In the genomic region with DNA sequence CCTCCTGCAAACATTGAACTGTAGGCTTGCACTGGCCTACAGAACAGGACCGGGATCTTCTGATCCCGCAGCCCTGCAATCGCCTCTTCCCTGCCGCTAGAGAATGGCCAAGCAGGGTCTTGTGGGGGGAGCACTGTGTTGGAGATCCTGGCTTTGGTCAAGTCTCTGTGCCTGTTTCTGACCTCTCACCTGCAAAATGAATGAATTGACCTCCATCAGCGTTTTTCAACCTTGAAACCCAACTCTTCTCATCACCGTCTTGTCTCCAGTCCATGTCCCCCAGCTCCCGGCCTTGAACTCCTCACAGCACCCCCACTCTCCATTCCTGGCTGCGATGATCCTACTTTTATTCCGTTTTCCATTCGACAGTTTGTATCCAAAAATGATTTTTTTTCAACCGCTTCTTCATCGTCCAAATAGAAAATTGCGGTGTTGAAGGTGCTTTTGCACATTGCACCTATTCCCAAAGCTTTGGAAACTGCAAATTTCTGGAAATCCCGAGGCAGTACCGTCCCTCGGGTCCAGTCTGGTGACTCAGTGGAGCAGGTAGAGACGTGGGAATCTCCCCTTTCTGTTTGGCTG, we compare ENCODE assay signal across 8 cellular contexts. TPM values are rescaled to one million over a fixed set of nuclear protein-coding genes. Genes with fewer than 3 reads are reported as not detected.
DNase-seq lines count a peak whose midpoint lies in the region; ATAC-seq and TF ChIP-seq lines count a peak whose summit lies in the region.
"Had no signal": no experiment of that assay in that cellular context is flagged by ENCODE, and none has a peak within 500 bp of the region (broad histone marks: within the 10 kb centered on the region; RNA-seq: fewer than 3 reads in every experiment).

No MANE protein-coding gene starts in this region.

- H3K36me3 ChIP-seq in GM23248 (ENCODE audit: low read depth) = no peaks in the 10 kb centered on the region

- H3K9me2 ChIP-seq in GM23248 (ENCODE audit: insufficient read depth) = no peaks in the 10 kb centered on the region

- peak overlapping the region; percentile 87 for H3K4me2 ChIP-seq in GM23248 (ENCODE audit: unreplicated experiment)

- H3K27ac Mint-ChIP-seq in stimulated activated naive B cell treated with anti-CD40 and anti-IgM and Interleukin-4, amounts not matched to agents 10 μg/mL and 1 μg/mL and 100 μg/mL, for 72 hours = no peak overlapping the region

- H3K9me3 Mint-ChIP-seq in stimulated activated naive B cell treated with anti-CD40 and anti-IgM and Interleukin-4, amounts not matched to agents 10 μg/mL and 1 μg/mL and 100 μg/mL, for 72 hours = no peaks in the 10 kb centered on the region

- no peak for ATAC-seq in stimulated activated naive B cell treated with anti-CD40 and anti-IgM and Interleukin-4, amounts not matched to agents 10 μg/mL and 1 μg/mL and 100 μg/mL, for 72 hours (replicated peaks)
- no peak for ATAC-seq in HG03442 (IDR thresholded peaks at IDR 0.05; ENCODE audit: unreplicated experiment)

- peaks cover 30% of the 10 kb centered on the region for H3K4me1 ChIP-seq in GM23248 (ENCODE audit: insufficient read depth)

- no peaks in the 10 kb centered on the region for H3K9me3 ChIP-seq in GM23248 (ENCODE audit: low read depth)

- H3K27ac ChIP-seq in GM23248 = peak overlapping the region; percentile 99

- no peaks in the 10 kb centered on the region for H3K27me3 Mint-ChIP-seq in stimulated activated naive B cell treated with anti-CD40 and anti-IgM and Interleukin-4, amounts not matched to agents 10 μg/mL and 1 μg/mL and 100 μg/mL, for 72 hours

- H3K4me1 Mint-ChIP-seq in stimulated activated naive B cell treated with anti-CD40 and anti-IgM and Interleukin-4, amounts not matched to agents 10 μg/mL and 1 μg/mL and 100 μg/mL, for 72 hours = peaks cover 54 to 85% of the 10 kb centered on the region in 2 donors

- in situ Hi-C loops in GM23248 (cut with MboI) (loop anchor here (10.0 kb wide), 1 partner anchor 197 kb away; no protein-coding TSS in a partner anchor), G401 (cut with HindIII; ENCODE audit: low sequenced_read_pairs) (no loop called here)

- H2AFZ ChIP-seq in GM23248 = no peak overlapping the region

- peak overlapping the region; percentile 96 for H3K9ac ChIP-seq in GM23248

- H3K79me2 ChIP-seq in GM23248 (ENCODE audit: insufficient read depth) = peaks cover 80% of the 10 kb centered on the region

- TF ChIP-seq CTCF in WI38 (IDR thresholded peaks at IDR 0.05; ENCODE audit: low read depth, low read length) (no peak), fibroblast of the aortic adventitia (IDR thresholded peaks at IDR 0.05; ENCODE audit: insufficient read depth, low read length) (no peak)

- no peak for DNase-seq in GM23248
- no peak for DNase-seq in fibroblast of the aortic adventitia (ENCODE audit: low read depth)
- DNase-seq in stimulated activated naive B cell treated with anti-CD40 and anti-IgM and Interleukin-4, amounts not matched to agents 10 μg/mL and 1 μg/mL and 100 μg/mL, for 72 hours = no peak
- DNase-seq in KG1 (lab: John Stamatoyannopoulos, UW) = no peak
- DNase-seq in G401 (ENCODE audit: low spot score) = no peak
- DNase-seq: NCI-H1105 had no signal

- WGBS in GM23248 (ENCODE audit: low coverage in 1 of 2, low lambda C conversion rate in 2 of 2, missing lambda C conversion rate in 2 of 2), 2 experiments = 83 to 86% methylated on average over 17 of the region's 17 CpGs

- H3K27me3 ChIP-seq in GM23248 (replicated peaks; ENCODE audit: insufficient read depth) = no peaks in the 10 kb centered on the region

- peak overlapping the region; percentile 91 for H3K4me3 ChIP-seq in GM23248
- peak overlapping the region; percentile 82 for H3K4me3 ChIP-seq in WI38 (ENCODE audit: low read depth, low read length)
- peak overlapping the region; percentile 90 for H3K4me3 ChIP-seq in fibroblast of the aortic adventitia (ENCODE audit: low read depth, low read length)

- H3K36me3 Mint-ChIP-seq in stimulated activated naive B cell treated with anti-CD40 and anti-IgM and Interleukin-4, amounts not matched to agents 10 μg/mL and 1 μg/mL and 100 μg/mL, for 72 hours = peaks cover 13 to 47% of the 10 kb centered on the region in 2 donors

- no peaks in the 10 kb centered on the region for H4K20me1 ChIP-seq in GM23248 (ENCODE audit: insufficient read depth)

- H3K4me3 Mint-ChIP-seq in stimulated activated naive B cell treated with anti-CD40 and anti-IgM and Interleukin-4, amounts not matched to agents 10 μg/mL and 1 μg/mL and 100 μg/mL, for 72 hours = peak overlapping the region; percentile 94 to 96

- H3F3A ChIP-seq in GM23248 (ENCODE audit: insufficient read depth) = peaks cover 39% of the 10 kb centered on the region

RNA-seq across cellular contexts. Expression of gene MYO9B, which starts 2.0 kb away (rescaled TPM):
- 49.1 and 71.8 TPM in 2 replicates for total RNA-seq in GM23248 (2014; rRNA removed; shearing (Covaris generic))
- polyA plus RNA-seq in GM23248 (2016; fragmentation: Nextera tagmentation; extraction: Ambion mirVana) = 18.6 and 20.1 TPM in 2 replicates
- 58.9 and 103 TPM in 2 replicates for total RNA-seq in fibroblast of the aortic adventitia (ENCODE audit: low replicate concordance)
- 22.0 and 24.4 TPM in 2 replicates for total RNA-seq in G401 (2014; rRNA removed; shearing (Covaris generic))

RNA-seq across cellular contexts. Expression of gene HAUS8, which starts 2.3 kb away (rescaled TPM):
- 1.0 and 3.4 TPM in 2 replicates for total RNA-seq in GM23248 (2014; rRNA removed; shearing (Covaris generic))
- 8.2 and 10.6 TPM in 2 replicates for polyA plus RNA-seq in GM23248 (2016; fragmentation: Nextera tagmentation; extraction: Ambion mirVana)
- total RNA-seq in fibroblast of the aortic adventitia (ENCODE audit: low replicate concordance) = 0.33 and 5.2 TPM in 2 replicates
- 8.9 and 16.1 TPM in 2 replicates for total RNA-seq in G401 (2014; rRNA removed; shearing (Covaris generic))

RNA-seq across cellular contexts. Expression of gene CPAMD8, which starts 50.9 kb away (rescaled TPM):
- 0.76 and 0.89 TPM in 2 replicates for total RNA-seq in GM23248 (2014; rRNA removed; shearing (Covaris generic))
- 0.20 and 0.80 TPM in 2 replicates for polyA plus RNA-seq in GM23248 (2016; fragmentation: Nextera tagmentation; extraction: Ambion mirVana)
- 0.18 and 2.5 TPM in 2 replicates for total RNA-seq in fibroblast of the aortic adventitia (ENCODE audit: low replicate concordance)
- 7.8 and 19.8 TPM in 2 replicates for total RNA-seq in G401 (2014; rRNA removed; shearing (Covaris generic))
